21 cellular contexts compared by ENCODE assay signal in genomic region chr17:78831688-78832540, GRCh38.
"Had no signal": no experiment of that assay in that cellular context is flagged by ENCODE, and none has a peak within 500 bp of the region (broad histone marks: within the 10 kb centered on the region; RNA-seq: fewer than 3 reads in every experiment).

No MANE protein-coding gene starts in this region.

- H3K9me3 Mint-ChIP-seq: activated CD4-positive, alpha-beta T cell treated with anti-CD3 and anti-CD28 coated beads, Interleukin-2, amount 10 ng/mL, durations not matched to agents 7 days and 5 days; activated naive CD8-positive, alpha-beta T cell treated with anti-CD3 and anti-CD28 coated beads, Interleukin-2, amount 10 ng/mL, durations not matched to agents 7 days and 5 days; activated T-cell treated with anti-CD3 and anti-CD28 coated beads, Interleukin-2, amount 50 U/mL, for 24 hours; naive thymus-derived CD8-positive, alpha-beta T cell; WTC11 had no signal

- H3K9me3 ChIP-seq: breast epithelium, esophagus muscularis mucosa, mucosa of descending colon, psoas muscle, spleen had no signal

- H3K4me3 Mint-ChIP-seq: activated CD4-positive, alpha-beta T cell treated with anti-CD3 and anti-CD28 coated beads, Interleukin-2, amount 10 ng/mL, durations not matched to agents 7 days and 5 days; activated CD8-positive, alpha-beta memory T cell treated with anti-CD3 and anti-CD28 coated beads, Interleukin-2, amount 10 ng/mL, durations not matched to agents 7 days and 5 days; activated naive CD8-positive, alpha-beta T cell treated with anti-CD3 and anti-CD28 coated beads, Interleukin-2, amount 10 ng/mL, durations not matched to agents 7 days and 5 days; activated T-cell treated with anti-CD3 and anti-CD28 coated beads, Interleukin-2, amount 50 U/mL, for 24 hours; WTC11 had no signal

- H3K4me3 ChIP-seq: breast epithelium, dorsolateral prefrontal cortex, esophagus muscularis mucosa, mucosa of descending colon, psoas muscle, spleen had no signal

- H3K27me3 ChIP-seq: breast epithelium, dorsolateral prefrontal cortex, esophagus muscularis mucosa, spleen had no signal

- H3K4me1 ChIP-seq: breast epithelium, esophagus muscularis mucosa, psoas muscle had no signal

- H3K4me1 Mint-ChIP-seq: WTC11 had no signal

- ATAC-seq: activated CD8-positive, alpha-beta memory T cell treated with anti-CD3 and anti-CD28 coated beads, Interleukin-2, amount 10 ng/mL, durations not matched to agents 7 days and 5 days; mucosa of descending colon; psoas muscle; sciatic nerve; WTC11 had no signal

- H3K27ac ChIP-seq: breast epithelium, dorsolateral prefrontal cortex, esophagus muscularis mucosa, psoas muscle, spleen had no signal

- DNase-seq: activated CD4-positive, alpha-beta T cell treated with anti-CD3 and anti-CD28 coated beads, Interleukin-2, amount 10 ng/mL, durations not matched to agents 7 days and 5 days; activated CD8-positive, alpha-beta memory T cell treated with anti-CD3 and anti-CD28 coated beads, Interleukin-2, amount 10 ng/mL, durations not matched to agents 7 days and 5 days; activated gamma-delta T cell; activated naive CD8-positive, alpha-beta T cell treated with anti-CD3 and anti-CD28 coated beads, Interleukin-2, amount 10 ng/mL, durations not matched to agents 7 days and 5 days; activated T-cell treated with anti-CD3 and anti-CD28 coated beads, Interleukin-2, amount 50 U/mL, for 24 hours; anterior cingulate cortex; hypothalamus; mucosa of descending colon; naive thymus-derived CD8-positive, alpha-beta T cell; stimulated activated CD4-positive, alpha-beta T cell treated with anti-CD3 and anti-CD28 coated beads, Interleukin-1b, Interleukin-23, amount 100 ng/mL, for 48 hours; stimulated activated naive CD4-positive, alpha-beta T cell; substantia nigra; T-helper 1 cell; trophoblast cell had no signal

- H3K27me3 Mint-ChIP-seq: activated CD4-positive, alpha-beta T cell treated with anti-CD3 and anti-CD28 coated beads, Interleukin-2, amount 10 ng/mL, durations not matched to agents 7 days and 5 days; activated CD8-positive, alpha-beta memory T cell treated with anti-CD3 and anti-CD28 coated beads, Interleukin-2, amount 10 ng/mL, durations not matched to agents 7 days and 5 days; activated naive CD8-positive, alpha-beta T cell treated with anti-CD3 and anti-CD28 coated beads, Interleukin-2, amount 10 ng/mL, durations not matched to agents 7 days and 5 days; activated T-cell treated with anti-CD3 and anti-CD28 coated beads, Interleukin-2, amount 50 U/mL, for 24 hours; naive thymus-derived CD8-positive, alpha-beta T cell had no signal

- H3K27ac Mint-ChIP-seq: activated CD4-positive, alpha-beta T cell treated with anti-CD3 and anti-CD28 coated beads, Interleukin-2, amount 10 ng/mL, durations not matched to agents 7 days and 5 days; activated naive CD8-positive, alpha-beta T cell treated with anti-CD3 and anti-CD28 coated beads, Interleukin-2, amount 10 ng/mL, durations not matched to agents 7 days and 5 days; WTC11 had no signal
